In the genomic region with DNA sequence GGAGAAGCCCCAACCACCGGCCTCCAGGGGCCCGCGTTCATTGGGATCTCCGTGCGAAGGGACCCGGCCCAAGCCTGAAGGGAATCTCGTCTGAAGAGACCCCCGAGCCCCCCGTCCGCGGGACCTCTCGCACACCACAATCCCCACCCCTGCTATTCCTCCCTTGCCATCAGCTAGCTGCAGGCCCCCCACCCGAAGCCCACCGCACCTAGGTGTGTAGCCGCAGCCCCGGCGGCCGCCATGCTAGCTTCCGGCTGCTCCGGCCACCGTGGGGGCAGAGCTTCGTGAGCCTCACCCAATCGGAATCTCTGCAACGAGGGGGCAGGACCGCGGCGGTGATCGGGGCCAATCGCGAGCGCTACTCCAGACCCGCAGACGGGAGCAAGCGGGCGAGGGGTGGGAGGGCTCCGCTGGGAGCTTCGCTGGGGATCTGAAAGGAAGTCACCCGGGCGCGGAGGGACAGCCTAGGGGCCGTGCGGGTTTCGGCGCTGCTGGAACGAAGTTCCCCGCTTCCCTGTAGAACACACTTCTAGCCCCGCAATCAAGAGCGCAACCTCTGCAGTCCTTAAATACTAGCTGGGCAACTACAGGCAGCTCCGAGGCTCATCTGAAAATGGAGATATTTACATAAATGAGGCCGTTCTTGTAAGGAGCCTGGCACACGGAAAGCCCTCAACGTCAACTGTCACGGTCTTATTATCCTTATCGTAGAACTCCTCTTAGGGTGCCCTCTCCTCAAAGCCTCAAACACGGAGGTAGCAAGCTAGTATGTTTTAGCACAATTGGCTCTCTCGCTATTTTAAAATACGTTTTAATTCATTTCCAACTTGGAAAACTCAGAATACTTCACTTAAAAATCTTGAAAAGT, we compare ENCODE assay signal across 1 cellular context.
TF ChIP-seq lines count a peak whose summit lies in the region.

Gene PIGS (minus strand): TSS at position 270 of the 868 bp plus-strand sequence. CDS start 28 bp downstream, at position 242.

TF ChIP-seq in K562, 482 proteins besides CTCF, POLR2A, EP300 and RAD21 (continued from another document and continues in another):
- TF ChIP-seq, protein P1, sequence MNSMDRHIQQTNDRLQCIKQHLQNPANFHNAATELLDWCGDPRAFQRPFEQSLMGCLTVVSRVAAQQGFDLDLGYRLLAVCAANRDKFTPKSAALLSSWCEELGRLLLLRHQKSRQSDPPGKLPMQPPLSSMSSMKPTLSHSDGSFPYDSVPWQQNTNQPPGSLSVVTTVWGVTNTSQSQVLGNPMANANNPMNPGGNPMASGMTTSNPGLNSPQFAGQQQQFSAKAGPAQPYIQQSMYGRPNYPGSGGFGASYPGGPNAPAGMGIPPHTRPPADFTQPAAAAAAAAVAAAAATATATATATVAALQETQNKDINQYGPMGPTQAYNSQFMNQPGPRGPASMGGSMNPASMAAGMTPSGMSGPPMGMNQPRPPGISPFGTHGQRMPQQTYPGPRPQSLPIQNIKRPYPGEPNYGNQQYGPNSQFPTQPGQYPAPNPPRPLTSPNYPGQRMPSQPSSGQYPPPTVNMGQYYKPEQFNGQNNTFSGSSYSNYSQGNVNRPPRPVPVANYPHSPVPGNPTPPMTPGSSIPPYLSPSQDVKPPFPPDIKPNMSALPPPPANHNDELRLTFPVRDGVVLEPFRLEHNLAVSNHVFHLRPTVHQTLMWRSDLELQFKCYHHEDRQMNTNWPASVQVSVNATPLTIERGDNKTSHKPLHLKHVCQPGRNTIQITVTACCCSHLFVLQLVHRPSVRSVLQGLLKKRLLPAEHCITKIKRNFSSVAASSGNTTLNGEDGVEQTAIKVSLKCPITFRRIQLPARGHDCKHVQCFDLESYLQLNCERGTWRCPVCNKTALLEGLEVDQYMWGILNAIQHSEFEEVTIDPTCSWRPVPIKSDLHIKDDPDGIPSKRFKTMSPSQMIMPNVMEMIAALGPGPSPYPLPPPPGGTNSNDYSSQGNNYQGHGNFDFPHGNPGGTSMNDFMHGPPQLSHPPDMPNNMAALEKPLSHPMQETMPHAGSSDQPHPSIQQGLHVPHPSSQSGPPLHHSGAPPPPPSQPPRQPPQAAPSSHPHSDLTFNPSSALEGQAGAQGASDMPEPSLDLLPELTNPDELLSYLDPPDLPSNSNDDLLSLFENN (IDR thresholded peaks at IDR 0.05; ENCODE audit: low read depth in 2 of 2, low read length in 2 of 2), result no peak
- TF ChIP-seq ZNF407 (IDR thresholded peaks at IDR 0.05; ENCODE audit: low read depth), result no peak
- TF ChIP-seq, protein P2, sequence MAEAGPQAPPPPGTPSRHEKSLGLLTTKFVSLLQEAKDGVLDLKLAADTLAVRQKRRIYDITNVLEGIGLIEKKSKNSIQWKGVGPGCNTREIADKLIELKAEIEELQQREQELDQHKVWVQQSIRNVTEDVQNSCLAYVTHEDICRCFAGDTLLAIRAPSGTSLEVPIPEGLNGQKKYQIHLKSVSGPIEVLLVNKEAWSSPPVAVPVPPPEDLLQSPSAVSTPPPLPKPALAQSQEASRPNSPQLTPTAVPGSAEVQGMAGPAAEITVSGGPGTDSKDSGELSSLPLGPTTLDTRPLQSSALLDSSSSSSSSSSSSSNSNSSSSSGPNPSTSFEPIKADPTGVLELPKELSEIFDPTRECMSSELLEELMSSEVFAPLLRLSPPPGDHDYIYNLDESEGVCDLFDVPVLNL (CRISPR knock-in tag; IDR thresholded peaks at IDR 0.05; ENCODE audit: low read depth), result no peak
- TF ChIP-seq FOXJ2 (tag; IDR thresholded peaks at IDR 0.05), result no peak
- TF ChIP-seq, protein P3, sequence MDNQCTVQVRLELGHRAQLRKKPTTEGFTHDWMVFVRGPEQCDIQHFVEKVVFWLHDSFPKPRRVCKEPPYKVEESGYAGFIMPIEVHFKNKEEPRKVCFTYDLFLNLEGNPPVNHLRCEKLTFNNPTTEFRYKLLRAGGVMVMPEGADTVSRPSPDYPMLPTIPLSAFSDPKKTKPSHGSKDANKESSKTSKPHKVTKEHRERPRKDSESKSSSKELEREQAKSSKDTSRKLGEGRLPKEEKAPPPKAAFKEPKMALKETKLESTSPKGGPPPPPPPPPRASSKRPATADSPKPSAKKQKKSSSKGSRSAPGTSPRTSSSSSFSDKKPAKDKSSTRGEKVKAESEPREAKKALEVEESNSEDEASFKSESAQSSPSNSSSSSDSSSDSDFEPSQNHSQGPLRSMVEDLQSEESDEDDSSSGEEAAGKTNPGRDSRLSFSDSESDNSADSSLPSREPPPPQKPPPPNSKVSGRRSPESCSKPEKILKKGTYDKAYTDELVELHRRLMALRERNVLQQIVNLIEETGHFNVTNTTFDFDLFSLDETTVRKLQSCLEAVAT (IDR thresholded peaks at IDR 0.05), result no peak
- TF ChIP-seq MTA2 (IDR thresholded peaks at IDR 0.05; ENCODE audit: low read depth), result no peak
- no peak for TF ChIP-seq ZNF274 (IDR thresholded peaks at IDR 0.05; ENCODE audit: borderline replicate concordance, low read depth, low read length)
- TF ChIP-seq ZFX (CRISPR knock-in tag; IDR thresholded peaks at IDR 0.05), result peak; percentile 73
- no peak for TF ChIP-seq FOXP1 (CRISPR knock-in tag; IDR thresholded peaks at IDR 0.05)
- TF ChIP-seq MTF1 (CRISPR knock-in tag; IDR thresholded peaks at IDR 0.05; ENCODE audit: borderline replicate concordance), result no peak
- TF ChIP-seq SPI1 (IDR thresholded peaks at IDR 0.05; ENCODE audit: borderline replicate concordance, low read depth, low read length), result peak; percentile 39; the same call in 1 of the 2 replicates
- no peak for TF ChIP-seq STAG1 (CRISPR knock-in tag; IDR thresholded peaks at IDR 0.05; ENCODE audit: borderline replicate concordance)
- no peak for TF ChIP-seq FOXJ3 (CRISPR knock-in tag; IDR thresholded peaks at IDR 0.05)
- TF ChIP-seq ARID2 (IDR thresholded peaks at IDR 0.05), result no peak
- TF ChIP-seq CBX3 (IDR thresholded peaks at IDR 0.05; ENCODE audit: borderline replicate concordance in 1 of 2, low read length in 2 of 2), result no peak
- no peak for TF ChIP-seq NFATC3 (IDR thresholded peaks at IDR 0.05)
- no peak for TF ChIP-seq PPARD (CRISPR knock-in tag; IDR thresholded peaks at IDR 0.05)
- TF ChIP-seq SMAD3 (CRISPR knock-in tag; conservative IDR thresholded peaks at IDR 0.05), result no peak
- TF ChIP-seq, protein P4, sequence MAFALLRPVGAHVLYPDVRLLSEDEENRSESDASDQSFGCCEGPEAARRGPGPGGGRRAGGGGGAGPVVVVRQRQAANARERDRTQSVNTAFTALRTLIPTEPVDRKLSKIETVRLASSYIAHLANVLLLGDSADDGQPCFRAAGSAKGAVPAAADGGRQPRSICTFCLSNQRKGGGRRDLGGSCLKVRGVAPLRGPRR (CRISPR knock-in tag; IDR thresholded peaks at IDR 0.05), result no peak
- TF ChIP-seq BRCA1 (IDR thresholded peaks at IDR 0.05), result no peak
- no peak for TF ChIP-seq BRCA1 (CRISPR knock-in tag; IDR thresholded peaks at IDR 0.05)
- TF ChIP-seq HOMEZ (CRISPR knock-in tag; IDR thresholded peaks at IDR 0.05), result no peak
- TF ChIP-seq SIRT6 (IDR thresholded peaks at IDR 0.05; ENCODE audit: low read depth, low read length), result no peak
- no peak for TF ChIP-seq HSF4 (CRISPR knock-in tag; IDR thresholded peaks at IDR 0.05; ENCODE audit: borderline replicate concordance)
- TF ChIP-seq, protein P5, sequence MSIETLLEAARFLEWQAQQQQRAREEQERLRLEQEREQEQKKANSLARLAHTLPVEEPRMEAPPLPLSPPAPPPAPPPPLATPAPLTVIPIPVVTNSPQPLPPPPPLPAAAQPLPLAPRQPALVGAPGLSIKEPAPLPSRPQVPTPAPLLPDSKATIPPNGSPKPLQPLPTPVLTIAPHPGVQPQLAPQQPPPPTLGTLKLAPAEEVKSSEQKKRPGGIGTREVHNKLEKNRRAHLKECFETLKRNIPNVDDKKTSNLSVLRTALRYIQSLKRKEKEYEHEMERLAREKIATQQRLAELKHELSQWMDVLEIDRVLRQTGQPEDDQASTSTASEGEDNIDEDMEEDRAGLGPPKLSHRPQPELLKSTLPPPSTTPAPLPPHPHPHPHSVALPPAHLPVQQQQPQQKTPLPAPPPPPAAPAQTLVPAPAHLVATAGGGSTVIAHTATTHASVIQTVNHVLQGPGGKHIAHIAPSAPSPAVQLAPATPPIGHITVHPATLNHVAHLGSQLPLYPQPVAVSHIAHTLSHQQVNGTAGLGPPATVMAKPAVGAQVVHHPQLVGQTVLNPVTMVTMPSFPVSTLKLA (conservative IDR thresholded peaks at IDR 0.05), result 0 out of 4 replicates have a peak, but pooled peaks of 1 of the 2 experiments have one; percentile 25
- TF ChIP-seq ZNF224 (CRISPR knock-in tag; IDR thresholded peaks at IDR 0.05), result no peak
- TF ChIP-seq BRF1 (IDR thresholded peaks at IDR 0.05; ENCODE audit: borderline replicate concordance, extremely low read depth, insufficient read length), result no peak
- no peak for TF ChIP-seq CC2D1A (IDR thresholded peaks at IDR 0.05)
- no peak for TF ChIP-seq ZNF253 (CRISPR knock-in tag; conservative IDR thresholded peaks at IDR 0.05)
- no peak for TF ChIP-seq MEF2D (tag; conservative IDR thresholded peaks at IDR 0.05; ENCODE audit: low read depth)
- no peak for TF ChIP-seq TCF7L2 (IDR thresholded peaks at IDR 0.05; ENCODE audit: low read depth, low read length)
- TF ChIP-seq MAFK (IDR thresholded peaks at IDR 0.05; ENCODE audit: low read length), result no peak
- TF ChIP-seq ILF3 (IDR thresholded peaks at IDR 0.05; ENCODE audit: borderline replicate concordance), result no peak
- peak; percentile 47; the same call in 1 of the 2 replicates for TF ChIP-seq GTF2E2 (tag; IDR thresholded peaks at IDR 0.05)
- TF ChIP-seq TCFL5 (CRISPR knock-in tag; conservative IDR thresholded peaks at IDR 0.05), result no peak
- TF ChIP-seq CHCHD3 (CRISPR knock-in tag; IDR thresholded peaks at IDR 0.05), result no peak
- TF ChIP-seq SNAPC5 (CRISPR knock-in tag; IDR thresholded peaks at IDR 0.05), result no peak
- peak; percentile 75 for TF ChIP-seq ZBTB7A (IDR thresholded peaks at IDR 0.05; ENCODE audit: borderline replicate concordance, control insufficient read depth, low read depth, low read length)
- TF ChIP-seq HLTF (IDR thresholded peaks at IDR 0.05), result no peak
- TF ChIP-seq HDAC8 (tag; IDR thresholded peaks at IDR 0.05), result no peak
- peak; percentile 59 for TF ChIP-seq FOS (IDR thresholded peaks at IDR 0.05; ENCODE audit: extremely low read depth, insufficient read length)
- TF ChIP-seq CBFB (CRISPR knock-in tag; IDR thresholded peaks at IDR 0.05), result no peak
- no peak for TF ChIP-seq NFXL1 (CRISPR knock-in tag; IDR thresholded peaks at IDR 0.05)
- no peak for TF ChIP-seq MXD1 (CRISPR knock-in tag; IDR thresholded peaks at IDR 0.05; ENCODE audit: borderline replicate concordance, poor library complexity, severe bottlenecking)
